8 cellular contexts compared by ENCODE assay signal in the genomic region with DNA sequence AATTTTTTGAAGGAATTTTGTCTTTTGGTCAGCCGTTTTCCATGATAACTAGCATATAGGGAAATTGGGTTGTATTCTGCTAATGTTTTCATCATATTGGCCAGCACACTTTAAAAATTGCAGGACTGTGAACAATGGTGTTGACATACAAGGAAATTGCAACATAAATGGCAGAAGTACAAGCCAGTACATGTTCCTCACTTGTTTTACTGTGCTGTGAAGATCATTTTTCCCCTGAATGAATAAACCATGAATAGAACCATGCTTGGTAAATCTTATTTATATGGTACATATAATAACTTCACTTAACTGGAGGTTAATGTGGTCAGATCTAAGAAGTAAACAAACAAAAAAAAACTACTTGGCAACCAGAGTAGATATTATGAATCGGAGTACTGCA. TPM values are rescaled to one million over a fixed set of nuclear protein-coding genes. Genes with fewer than 3 reads are reported as not detected.
DNase-seq lines count a peak whose midpoint lies in the region; ATAC-seq and TF ChIP-seq lines count a peak whose summit lies in the region.
"Had no signal": no experiment of that assay in that cellular context is flagged by ENCODE, and none has a peak within 500 bp of the region (broad histone marks: within the 10 kb centered on the region; RNA-seq: fewer than 3 reads in every experiment).

No MANE protein-coding gene starts in this region.

- H3K9me3 ChIP-seq in smooth muscle cell (replicated peaks; ENCODE audit: low read depth), result no peaks in the 10 kb centered on the region

- TF ChIP-seq CTCF in fibroblast of mammary gland (conservative IDR thresholded peaks at IDR 0.05; ENCODE audit: control insufficient read depth, insufficient read depth, low read depth, low read length) (no peak), smooth muscle cell (IDR thresholded peaks at IDR 0.05; ENCODE audit: borderline replicate concordance, insufficient read depth, poor library complexity, severe bottlenecking) (no peak)

- H3K36me3 ChIP-seq in smooth muscle cell (ENCODE audit: low read depth), result peaks cover 2% of the 10 kb centered on the region

- H4K20me1 ChIP-seq in smooth muscle cell (ENCODE audit: low read depth), result peaks cover 13% of the 10 kb centered on the region

- no peak overlapping the region for H2AFZ ChIP-seq in smooth muscle cell (ENCODE audit: low read depth)

- H3K79me2 ChIP-seq in smooth muscle cell (ENCODE audit: low read depth), result no peaks in the 10 kb centered on the region

- H3K27ac ChIP-seq in smooth muscle cell (ENCODE audit: low read depth), result peak overlapping the region; percentile 36

- H3K4me1 ChIP-seq in smooth muscle cell (ENCODE audit: low read depth), result peaks cover 3% of the 10 kb centered on the region

- H3K4me3 ChIP-seq in fibroblast of mammary gland (ENCODE audit: control insufficient read depth, low read depth, low read length) (no peak overlapping the region), smooth muscle cell (no peak overlapping the region)

- H3K9ac ChIP-seq in smooth muscle cell (ENCODE audit: low read depth), result no peak overlapping the region

- no peak overlapping the region for H3K4me2 ChIP-seq in smooth muscle cell

- DNase-seq in H4 (ENCODE audit: low spot score) (peak; percentile 48), NCI-H748 treated with DMSO at 0.1 percent for 48 hours (lab: John Stamatoyannopoulos, UW) (peak; percentile 55), fibroblast of mammary gland (ENCODE audit: low read depth) (peak; percentile 84), smooth muscle cell (lab: John Stamatoyannopoulos, UW; ENCODE audit: unreplicated experiment) (no peak), HuH-7 (ENCODE audit: low spot score) (no peak)

- no peak for ATAC-seq in HG03108 (IDR thresholded peaks at IDR 0.05; ENCODE audit: unreplicated experiment)
- no peak for ATAC-seq in GM18909 (IDR thresholded peaks at IDR 0.05; ENCODE audit: poor library complexity, unreplicated experiment)
- ATAC-seq: SK-N-SH treated with all-trans-retinoic acid at 6 μM for 48 hours had no signal

- no peaks in the 10 kb centered on the region for H3F3A ChIP-seq in smooth muscle cell (ENCODE audit: low read depth)

- WGBS in smooth muscle cell (ENCODE audit: low lambda C conversion rate), result 86% methylated on average over 2 of the region's 2 CpGs

- no peaks in the 10 kb centered on the region for H3K27me3 ChIP-seq in smooth muscle cell (ENCODE audit: low read depth)

RNA-seq across cellular contexts. Expression of gene OMG, which starts 22.8 kb away (rescaled TPM):
- not detected in 2 replicates for total RNA-seq in H4 (2014; rRNA removed; shearing (Covaris generic))
- not detected in 2 replicates for total RNA-seq in smooth muscle cell
- 0.57 and 1.3 TPM in 2 replicates for polyA plus RNA-seq in smooth muscle cell

RNA-seq across cellular contexts. Expression of gene EVI2B, which starts 39.6 kb away (rescaled TPM):
- 0.23 and 0.39 TPM in 2 replicates for total RNA-seq in H4 (2014; rRNA removed; shearing (Covaris generic))
- total RNA-seq in smooth muscle cell, result not detected in 2 replicates
- 0.33 TPM in 1 of 2 replicates, not detected in the other for polyA plus RNA-seq in smooth muscle cell

RNA-seq across cellular contexts. Expression of gene EVI2A, which starts 47.2 kb away (rescaled TPM):
- 4.8 and 7.7 TPM in 2 replicates for total RNA-seq in H4 (2014; rRNA removed; shearing (Covaris generic))
- not detected in 2 replicates for total RNA-seq in smooth muscle cell
- 0.33 and 0.44 TPM in 2 replicates for polyA plus RNA-seq in smooth muscle cell

Comparison
In these comparisons a context has a peak if more than half of its experiments do, and no peak if none do; other contexts are left out.
1. DNase-seq: peak in H4 (single experiment), NCI-H748 treated with DMSO at 0.1 percent for 48 hours (single experiment) and fibroblast of mammary gland (single experiment); none in smooth muscle cell (single experiment) and HuH-7 (single experiment).